In genomic region chr9:104868687-104869404, GRCh38 we compare ENCODE assay signal across 8 cellular contexts. TPM values are rescaled to one million over a fixed set of nuclear protein-coding genes. Genes with fewer than 3 reads are reported as not detected.
DNase-seq lines count a peak whose midpoint lies in the region; ATAC-seq and TF ChIP-seq lines count a peak whose summit lies in the region.

No MANE protein-coding gene starts in this region.

- peak overlapping the region; percentile 97 to 99 (median 98) for H3K27ac Mint-ChIP-seq in nephron
- H3K27ac Mint-ChIP-seq in naive thymus-derived CD8-positive, alpha-beta T cell, result peak overlapping the region in 2 of 10 donors; percentile 19 to 21

- peak overlapping the region; percentile 64 for H3K27ac ChIP-seq in RWPE1

- H3K9me3 Mint-ChIP-seq in nephron, result no peaks in the 10 kb centered on the region
- H3K9me3 Mint-ChIP-seq in naive thymus-derived CD8-positive, alpha-beta T cell, result peaks cover 0 to 1% (median 0%) of the 10 kb centered on the region in 9 donors

- TF ChIP-seq CTCF in RWPE1 (conservative IDR thresholded peaks at IDR 0.05; ENCODE audit: low read depth), result no peak
- no peak for TF ChIP-seq CTCF in nephron (IDR thresholded peaks at IDR 0.05; ENCODE audit: unreplicated experiment in 3 of 3)

- H3K4me3 Mint-ChIP-seq in nephron, result peak overlapping the region; percentile 6 to 54 (median 10)
- H3K4me3 Mint-ChIP-seq in naive thymus-derived CD8-positive, alpha-beta T cell, result peak overlapping the region in 1 of 10 donors; percentile 24

- no peaks in the 10 kb centered on the region for H3K27me3 Mint-ChIP-seq in nephron (ENCODE audit: low read depth)
- no peaks in the 10 kb centered on the region for H3K27me3 Mint-ChIP-seq in naive thymus-derived CD8-positive, alpha-beta T cell

- peaks cover 66% of the 10 kb centered on the region for H3K4me1 Mint-ChIP-seq in nephron
- peaks cover 0 to 23% (median 0%) of the 10 kb centered on the region in 4 donors for H3K4me1 Mint-ChIP-seq in naive thymus-derived CD8-positive, alpha-beta T cell

- CTCF ChIA-PET in RWPE1 (lab: Yijun Ruan, JAX), result interaction anchor here (0.6 to 0.8 kb wide), 4 partner anchors 289 to 493 kb away, joined by 3 to 7 read pairs (median 4); no protein-coding TSS in a partner anchor

- POLR2A ChIA-PET in RWPE1 (lab: Yijun Ruan, JAX; ENCODE audit: low non-redundant PET), result interaction anchor here (0.7 kb wide), 1 partner anchor 13 kb away, joined by 5 read pairs; no protein-coding TSS in a partner anchor
- POLR2A ChIA-PET in naive thymus-derived CD8-positive, alpha-beta T cell (lab: Charles Lee), result no interaction called here

- ATAC-seq in GM21447 (IDR thresholded peaks at IDR 0.05; ENCODE audit: unreplicated experiment), result peak; percentile 89
- peak; percentile 58 for ATAC-seq in esophagus mucosa
- ATAC-seq in naive thymus-derived CD8-positive, alpha-beta T cell, result no peak

- DNase-seq in DMS 273 (lab: John Stamatoyannopoulos, UW; ENCODE audit: unreplicated experiment) (peak; percentile 88), HK-2 (ENCODE audit: unreplicated experiment) (peak; percentile 45), RWPE1 (ENCODE audit: low spot score) (peak; percentile 94), SHP77 treated with DMSO at 0.1 percent for 48 hours (lab: John Stamatoyannopoulos, UW) (no peak)
- no peak for DNase-seq in naive thymus-derived CD8-positive, alpha-beta T cell

- H3K36me3 Mint-ChIP-seq in nephron (ENCODE audit: low read depth), result peaks cover 7% of the 10 kb centered on the region
- H3K36me3 Mint-ChIP-seq in naive thymus-derived CD8-positive, alpha-beta T cell, result peaks cover 0 to 13% (median 6%) of the 10 kb centered on the region in 3 donors

RNA-seq across cellular contexts. Expression of gene ABCA1, which starts 59.1 kb away (rescaled TPM):
- total RNA-seq in esophagus mucosa, result 23.9 TPM
- total RNA-seq in naive thymus-derived CD8-positive, alpha-beta T cell, result under 1 TPM; 0.65 to 0.93 TPM
- polyA plus RNA-seq in naive thymus-derived CD8-positive, alpha-beta T cell, result under 1 TPM in 2 of 3 donors, not detected in 1; 0.13 to 0.22 TPM

Comparison
In these comparisons a context has a peak if more than half of its experiments do, and no peak if none do; other contexts are left out.
1. DNase-seq: peak in DMS 273 (single experiment), HK-2 (single experiment) and RWPE1 (single experiment); none in naive thymus-derived CD8-positive, alpha-beta T cell (0 of 10) and SHP77 treated with DMSO at 0.1 percent for 48 hours (single experiment).
2. ATAC-seq: peak in GM21447 (single experiment) and esophagus mucosa (single experiment); none in naive thymus-derived CD8-positive, alpha-beta T cell (0 of 2).
3. RNA of gene ABCA1, which starts 59.1 kb away (total RNA-seq): 23.9 TPM in esophagus mucosa (single experiment); 0.65 to 0.93 TPM in naive thymus-derived CD8-positive, alpha-beta T cell; every median in the first group is over 10 times any median in the second.